1 cellular context compared by ENCODE assay signal in the genomic region with DNA sequence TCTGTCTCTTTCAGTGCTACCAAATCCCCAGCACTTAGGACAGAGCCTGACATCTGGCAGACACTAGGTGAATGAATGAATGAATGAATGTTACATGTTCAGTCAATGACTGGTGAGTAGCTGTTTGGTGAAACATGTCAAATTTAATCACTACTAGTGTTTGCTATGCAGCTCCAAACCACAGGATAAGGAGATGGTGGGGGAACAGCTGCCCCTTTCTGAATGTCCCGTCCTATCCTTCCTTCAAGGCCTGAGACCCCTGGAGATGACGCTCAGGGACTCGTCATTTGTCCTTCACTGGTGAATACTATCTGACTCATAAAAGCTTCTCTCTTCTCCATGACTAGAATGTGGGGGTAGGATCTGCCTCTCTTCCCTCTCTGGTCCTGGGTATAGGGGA.
TF ChIP-seq lines count a peak whose summit lies in the region.

No MANE protein-coding gene starts in this region.

TF ChIP-seq in HCT116, 20 proteins besides CTCF, POLR2A, EP300 and RAD21:
- TF ChIP-seq, protein P1, sequence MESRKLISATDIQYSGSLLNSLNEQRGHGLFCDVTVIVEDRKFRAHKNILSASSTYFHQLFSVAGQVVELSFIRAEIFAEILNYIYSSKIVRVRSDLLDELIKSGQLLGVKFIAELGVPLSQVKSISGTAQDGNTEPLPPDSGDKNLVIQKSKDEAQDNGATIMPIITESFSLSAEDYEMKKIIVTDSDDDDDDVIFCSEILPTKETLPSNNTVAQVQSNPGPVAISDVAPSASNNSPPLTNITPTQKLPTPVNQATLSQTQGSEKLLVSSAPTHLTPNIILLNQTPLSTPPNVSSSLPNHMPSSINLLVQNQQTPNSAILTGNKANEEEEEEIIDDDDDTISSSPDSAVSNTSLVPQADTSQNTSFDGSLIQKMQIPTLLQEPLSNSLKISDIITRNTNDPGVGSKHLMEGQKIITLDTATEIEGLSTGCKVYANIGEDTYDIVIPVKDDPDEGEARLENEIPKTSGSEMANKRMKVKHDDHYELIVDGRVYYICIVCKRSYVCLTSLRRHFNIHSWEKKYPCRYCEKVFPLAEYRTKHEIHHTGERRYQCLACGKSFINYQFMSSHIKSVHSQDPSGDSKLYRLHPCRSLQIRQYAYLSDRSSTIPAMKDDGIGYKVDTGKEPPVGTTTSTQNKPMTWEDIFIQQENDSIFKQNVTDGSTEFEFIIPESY (IDR thresholded peaks at IDR 0.05; ENCODE audit: extremely low read depth, insufficient replicate concordance, low read length), result no peak
- TF ChIP-seq SIN3A (IDR thresholded peaks at IDR 0.05; ENCODE audit: low read depth), result no peak
- no peak for TF ChIP-seq SRF (IDR thresholded peaks at IDR 0.05; ENCODE audit: low read depth)
- no peak for TF ChIP-seq ELF1 (IDR thresholded peaks at IDR 0.05; ENCODE audit: borderline replicate concordance, low read depth)
- no peak for TF ChIP-seq CEBPB (IDR thresholded peaks at IDR 0.05; ENCODE audit: low read depth)
TF ChIP-seq in HCT116: peak in this region for 0.
